Comparison of ENCODE assay signal across 20 cellular contexts in the genomic region with DNA sequence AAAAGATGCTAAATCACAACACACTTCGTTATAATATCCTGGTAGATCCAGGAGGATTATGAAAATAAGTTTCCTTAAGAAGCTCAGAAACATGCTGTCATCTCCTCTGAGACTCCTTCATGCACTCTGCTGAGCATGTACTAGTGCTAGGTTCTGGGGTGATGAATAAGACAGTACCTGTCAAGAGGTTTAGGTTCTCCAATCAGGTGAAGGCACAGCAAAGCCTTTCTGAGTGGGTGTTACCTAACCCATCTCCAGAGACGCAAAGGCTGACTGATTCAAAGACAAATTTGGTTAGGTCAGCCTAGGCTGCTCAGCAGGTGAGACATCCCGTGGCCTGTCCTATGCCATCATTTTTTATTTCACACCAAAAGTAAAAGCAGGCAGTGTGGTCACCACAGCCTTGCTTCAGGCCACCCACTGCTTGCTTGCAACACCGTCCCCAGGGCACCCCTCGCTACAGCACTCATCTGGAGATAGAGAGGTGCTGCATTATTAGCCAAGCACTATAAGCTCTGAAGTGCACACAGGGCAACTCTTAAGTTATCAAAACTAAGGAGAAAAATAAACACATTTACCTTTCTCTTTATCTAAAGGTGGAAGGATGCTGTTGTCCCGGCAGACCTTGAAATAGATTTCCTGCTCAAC.
A peak's percentile ranks its signal among the peaks of the same experiment; 100 is the strongest.
DNase-seq lines count a peak whose midpoint lies in the region; ATAC-seq, FAIRE-seq and TF ChIP-seq lines count a peak whose summit lies in the region.
"Had no signal": no experiment of that assay in that cellular context is flagged by ENCODE, and none has a peak within 500 bp of the region (broad histone marks: within the 10 kb centered on the region; RNA-seq: fewer than 3 reads in every experiment).

No MANE protein-coding gene starts in this region.

- no peaks in the 10 kb centered on the region for H3K36me3 ChIP-seq in OCI-LY3 (replicated peaks; ENCODE audit: low read depth, low read length)

- H3K4me1 Mint-ChIP-seq in natural killer cell treated with Interleukin-12 subunit alpha and Interleukin-12 subunit beta and Interleukin-15 and Interleukin-18, amount 100 ng/mL, for 72 hours (ENCODE audit: low read depth in 2 of 2): no peaks in the 10 kb centered on the region
- H3K4me1 Mint-ChIP-seq: CD4-positive, alpha-beta memory T cell had no signal

- H3K4me2 ChIP-seq in A549 (no peak overlapping the region), OCI-LY3 (ENCODE audit: low read length) (peak overlapping the region; percentile 38)

- H3K9ac ChIP-seq in OCI-LY3 (ENCODE audit: low read length): no peak overlapping the region
- H3K9ac ChIP-seq: GM23248 had no signal

- no peak overlapping the region for H3K27ac Mint-ChIP-seq in natural killer cell treated with Interleukin-12 subunit alpha and Interleukin-12 subunit beta and Interleukin-15 and Interleukin-18, amount 100 ng/mL, for 72 hours
- H3K27ac Mint-ChIP-seq: CD4-positive, alpha-beta memory T cell had no signal

- H3K4me3 ChIP-seq in A549: no peak overlapping the region
- no peak overlapping the region for H3K4me3 ChIP-seq in OCI-LY3 (ENCODE audit: low read length)
- H3K4me3 ChIP-seq: GM23248 had no signal

- no peak for TF ChIP-seq RAD21 in A549 (conservative IDR thresholded peaks at IDR 0.05 in 1 of 2, IDR thresholded peaks at IDR 0.05 in 1 of 2)

- FAIRE-seq in A549 (lab: Jason Lieb, UNC): no peak
- FAIRE-seq: A204.1, D721Med, H54 had no signal

- no peak overlapping the region; a peak in 1 of 6 replicates for H3K27ac ChIP-seq in A549
- H3K27ac ChIP-seq in OCI-LY3 (ENCODE audit: low read length): no peak overlapping the region
- H3K27ac ChIP-seq: C4-2B, GM23248, HL-60 had no signal

- H3K9me3 ChIP-seq in A549 (no peaks in the 10 kb centered on the region), OCI-LY3 (ENCODE audit: insufficient read depth, low read length) (no peaks in the 10 kb centered on the region)
- H3K9me3 ChIP-seq: BE2C had no signal

- ATAC-seq in A549 (peak; percentile 30 to 43; a peak in 4 of 6 replicates), esophagus mucosa (peak; percentile 53), HG03342 (IDR thresholded peaks at IDR 0.05; ENCODE audit: unreplicated experiment) (no peak)
- ATAC-seq in natural killer cell treated with Interleukin-12 subunit alpha and Interleukin-12 subunit beta and Interleukin-15 and Interleukin-18, amount 100 ng/mL, for 72 hours: peak; percentile 20 to 49
- ATAC-seq in activated CD4-positive, CD25-positive, alpha-beta regulatory T cell treated with anti-CD3 and anti-CD28 coated beads, Interleukin-2, amount 50 U/mL, for 24 hours: no peak
- ATAC-seq: HCT116 had no signal

- H3K27me3 ChIP-seq in OCI-LY3 (ENCODE audit: low read depth, low read length): no peaks in the 10 kb centered on the region
- H3K27me3 ChIP-seq: BE2C had no signal

- no peak for TF ChIP-seq CTCF in A549 (IDR thresholded peaks at IDR 0.05)
- TF ChIP-seq CTCF in OCI-LY3 (IDR thresholded peaks at IDR 0.05; ENCODE audit: low read depth, low read length): no peak

- 88% methylated on average over 6 of the region's 6 CpGs for WGBS in A549 (ENCODE audit: missing lambda C conversion rate)

- no peaks in the 10 kb centered on the region for H4K20me1 ChIP-seq in OCI-LY3 (ENCODE audit: insufficient read depth, low read length)

- POLR2A ChIA-PET in A549 (lab: Yijun Ruan, JAX): no interaction called here

- H2AFZ ChIP-seq in OCI-LY3 (ENCODE audit: low read depth, low read length): no peak overlapping the region
- H2AFZ ChIP-seq: GM23248 had no signal

- no peak overlapping the region for H3K4me3 Mint-ChIP-seq in natural killer cell treated with Interleukin-12 subunit alpha and Interleukin-12 subunit beta and Interleukin-15 and Interleukin-18, amount 100 ng/mL, for 72 hours
- H3K4me3 Mint-ChIP-seq: CD4-positive, alpha-beta memory T cell had no signal

- H3K36me3 Mint-ChIP-seq in natural killer cell treated with Interleukin-12 subunit alpha and Interleukin-12 subunit beta and Interleukin-15 and Interleukin-18, amount 100 ng/mL, for 72 hours: no peaks in the 10 kb centered on the region
- H3K36me3 Mint-ChIP-seq: CD4-positive, alpha-beta memory T cell had no signal

- no peak for DNase-seq in A549 (ENCODE audit: low read depth in 1 of 2, low spot score in 1 of 2)
- DNase-seq in natural killer cell treated with Interleukin-12 subunit alpha and Interleukin-12 subunit beta and Interleukin-15 and Interleukin-18, amount 100 ng/mL, for 72 hours (ENCODE audit: low spot score): no peak
- DNase-seq in A172 (ENCODE audit: low spot score): no peak
- no peak for DNase-seq in occipital lobe (lab: John Stamatoyannopoulos, UW)
- DNase-seq: BE2C; CD4-positive, alpha-beta memory T cell; DMS153; DND-41; GDM1; GM23248 had no signal

- TF ChIP-seq POLR2A in A549 (IDR thresholded peaks at IDR 0.05; ENCODE audit: low read length): no peak

- H3K9me3 Mint-ChIP-seq in natural killer cell treated with Interleukin-12 subunit alpha and Interleukin-12 subunit beta and Interleukin-15 and Interleukin-18, amount 100 ng/mL, for 72 hours: no peaks in the 10 kb centered on the region
- H3K9me3 Mint-ChIP-seq: CD4-positive, alpha-beta memory T cell had no signal

- H3K4me1 ChIP-seq in A549 (peaks cover 19% of the 10 kb centered on the region), OCI-LY3 (ENCODE audit: low read length) (peaks cover 11% of the 10 kb centered on the region)
- H3K4me1 ChIP-seq: BE2C had no signal

- no peaks in the 10 kb centered on the region for H3K79me2 ChIP-seq in OCI-LY3 (ENCODE audit: low read length)

- H3K27me3 Mint-ChIP-seq in natural killer cell treated with Interleukin-12 subunit alpha and Interleukin-12 subunit beta and Interleukin-15 and Interleukin-18, amount 100 ng/mL, for 72 hours: peaks cover 5 to 10% of the 10 kb centered on the region in 2 donors

- CTCF ChIA-PET in A549 (lab: Yijun Ruan, JAX): interaction anchor here (1.0 to 2.0 kb wide), 2 partner anchors 32 to 159 kb away, joined by 3 to 5 read pairs; no protein-coding TSS in a partner anchor

- TF ChIP-seq EP300 in A549 (IDR thresholded peaks at IDR 0.05): no peak

TF ChIP-seq in A549, 52 proteins besides CTCF, POLR2A, EP300 and RAD21:
- TF ChIP-seq HOXB5 (CRISPR knock-in tag; IDR thresholded peaks at IDR 0.05) (no peak), TP53 (CRISPR knock-in tag; IDR thresholded peaks at IDR 0.05) (no peak), JUNB (IDR thresholded peaks at IDR 0.05) (no peak), RCOR1 (IDR thresholded peaks at IDR 0.05; ENCODE audit: low read depth, low read length) (no peak), EHF (CRISPR knock-in tag; IDR thresholded peaks at IDR 0.05) (no peak), NPAS2 (CRISPR knock-in tag; IDR thresholded peaks at IDR 0.05; ENCODE audit: borderline replicate concordance) (no peak), POLR2AphosphoS2 (conservative IDR thresholded peaks at IDR 0.05; ENCODE audit: low read length) (no peak)
- TF ChIP-seq, protein P1, sequence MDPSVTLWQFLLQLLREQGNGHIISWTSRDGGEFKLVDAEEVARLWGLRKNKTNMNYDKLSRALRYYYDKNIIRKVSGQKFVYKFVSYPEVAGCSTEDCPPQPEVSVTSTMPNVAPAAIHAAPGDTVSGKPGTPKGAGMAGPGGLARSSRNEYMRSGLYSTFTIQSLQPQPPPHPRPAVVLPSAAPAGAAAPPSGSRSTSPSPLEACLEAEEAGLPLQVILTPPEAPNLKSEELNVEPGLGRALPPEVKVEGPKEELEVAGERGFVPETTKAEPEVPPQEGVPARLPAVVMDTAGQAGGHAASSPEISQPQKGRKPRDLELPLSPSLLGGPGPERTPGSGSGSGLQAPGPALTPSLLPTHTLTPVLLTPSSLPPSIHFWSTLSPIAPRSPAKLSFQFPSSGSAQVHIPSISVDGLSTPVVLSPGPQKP (IDR thresholded peaks at IDR 0.05; ENCODE audit: low read depth, low read length): no peak
- TF ChIP-seq, protein P2, sequence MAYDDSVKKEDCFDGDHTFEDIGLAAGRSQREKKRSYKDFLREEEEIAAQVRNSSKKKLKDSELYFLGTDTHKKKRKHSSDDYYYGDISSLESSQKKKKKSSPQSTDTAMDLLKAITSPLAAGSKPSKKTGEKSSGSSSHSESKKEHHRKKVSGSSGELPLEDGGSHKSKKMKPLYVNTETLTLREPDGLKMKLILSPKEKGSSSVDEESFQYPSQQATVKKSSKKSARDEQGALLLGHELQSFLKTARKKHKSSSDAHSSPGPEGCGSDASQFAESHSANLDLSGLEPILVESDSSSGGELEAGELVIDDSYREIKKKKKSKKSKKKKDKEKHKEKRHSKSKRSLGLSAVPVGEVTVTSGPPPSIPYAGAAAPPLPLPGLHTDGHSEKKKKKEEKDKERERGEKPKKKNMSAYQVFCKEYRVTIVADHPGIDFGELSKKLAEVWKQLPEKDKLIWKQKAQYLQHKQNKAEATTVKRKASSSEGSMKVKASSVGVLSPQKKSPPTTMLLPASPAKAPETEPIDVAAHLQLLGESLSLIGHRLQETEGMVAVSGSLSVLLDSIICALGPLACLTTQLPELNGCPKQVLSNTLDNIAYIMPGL (CRISPR knock-in tag; IDR thresholded peaks at IDR 0.05; ENCODE audit: borderline replicate concordance): no peak
TF ChIP-seq in A549: peak in this region for 0.

Comparison
In these comparisons a context has a peak if more than half of its experiments do, and no peak if none do; other contexts are left out.
1. ATAC-seq: peak in A549 (2 of 2), esophagus mucosa (single experiment) and natural killer cell treated with Interleukin-12 subunit alpha and Interleukin-12 subunit beta and Interleukin-15 and Interleukin-18, amount 100 ng/mL, for 72 hours (2 of 2); none in HG03342 (single experiment) and activated CD4-positive, CD25-positive, alpha-beta regulatory T cell treated with anti-CD3 and anti-CD28 coated beads, Interleukin-2, amount 50 U/mL, for 24 hours (0 of 2).